Comparison of ENCODE assay signal across 6 cellular contexts in genomic region chr2:91446489-91446888, GRCh38.
DNase-seq lines count a peak whose midpoint lies in the region; ATAC-seq, FAIRE-seq and TF ChIP-seq lines count a peak whose summit lies in the region.
"Not testable (repeated sequence)": the region's sequence is repeated elsewhere in the genome, so short reads cannot be mapped to it uniquely, and the experiment has no call there.

No MANE protein-coding gene starts in this region.

- not testable (repeated sequence) for BruUV-seq in Caco-2 (replicated peaks; lab: Mats Ljungman, UMichigan); GM12878 (replicated peaks; lab: Mats Ljungman, UMichigan); K562 (replicated peaks; lab: Mats Ljungman, UMichigan); HepG2 (replicated peaks; lab: Mats Ljungman, UMichigan)

- SMC1A ChIA-PET in GM12878 (lab: Charles Lee; ENCODE audit: uncharacterized antibody, unreplicated experiment), result not testable (repeated sequence)

- not testable (repeated sequence) for H2AFZ ChIP-seq in GM12878 (ENCODE audit: control insufficient read depth, low read depth, low read length); K562 (ENCODE audit: low read depth, low read length); HepG2 (ENCODE audit: low read length)

- not testable (repeated sequence) for H3K9me3 ChIP-seq in Caco-2; HEK293 (ENCODE audit: control insufficient read depth, insufficient read depth, low read depth, low read length); GM12878 (replicated peaks; ENCODE audit: control insufficient read depth, insufficient read depth, low read length); K562 (replicated peaks; ENCODE audit: control insufficient read depth, insufficient read depth, low read depth, low read length); HepG2 (ENCODE audit: low read length)

- not testable (repeated sequence) for H4K20me1 ChIP-seq in GM12878 (ENCODE audit: control insufficient read depth, insufficient read depth); K562 (replicated peaks; ENCODE audit: control insufficient read depth, insufficient read depth, low read length); HepG2 (ENCODE audit: insufficient read depth, low read length)

- not testable (repeated sequence) for H3K36me3 ChIP-seq in Caco-2 (ENCODE audit: control insufficient read depth, insufficient read depth, low read length); HEK293 (ENCODE audit: control insufficient read depth in 2 of 2, insufficient read depth in 1 of 2, low read length in 2 of 2); GM12878 (ENCODE audit: control insufficient read depth in 2 of 2, insufficient read depth in 2 of 2, low read length in 1 of 2); K562 (ENCODE audit: control insufficient read depth, insufficient read depth, low read length); HepG2 (replicated peaks in 1 of 2; ENCODE audit: control insufficient read depth in 1 of 2, insufficient read depth in 2 of 2, low read length in 2 of 2)

- not testable (repeated sequence) for H3K4me1 ChIP-seq in Caco-2; HEK293 (ENCODE audit: control insufficient read depth, insufficient read depth, low read length); GM12878 (ENCODE audit: control insufficient read depth, insufficient read depth, low read length); HepG2 (ENCODE audit: insufficient read depth, low read length)
- H3K4me1 ChIP-seq in K562 (replicated peaks in 1 of 2; ENCODE audit: control insufficient read depth in 2 of 2, insufficient read depth in 2 of 2, low read length in 2 of 2), result peaks cover 0 to 14% of the 10 kb centered on the region in 2 experiments; a peak in 3 of 5 replicates

- H3K27ac ChIP-seq in HEK293 (ENCODE audit: extremely low read depth, low read depth, low read length); GM12878 (ENCODE audit: control insufficient read depth, insufficient read depth); K562 (ENCODE audit: extremely low read depth, low read depth, low read length); HepG2 (ENCODE audit: extremely low read length, insufficient read depth, low read length): not testable (repeated sequence)

- H3K27me3 ChIP-seq in Caco-2 (replicated peaks; ENCODE audit: control insufficient read depth, insufficient read depth, low read length); GM12878 (replicated peaks in 1 of 2; ENCODE audit: control insufficient read depth in 2 of 2, insufficient read depth in 2 of 2, low read length in 1 of 2); K562 (ENCODE audit: control insufficient read depth in 2 of 2, insufficient read depth in 2 of 2, low read length in 2 of 2): not testable (repeated sequence)
- H3K27me3 ChIP-seq in HepG2 (ENCODE audit: control insufficient read depth in 1 of 2, insufficient read depth in 2 of 2, low read length in 2 of 2), result peaks cover 6 to 21% of the 10 kb centered on the region in 2 experiments; a peak in 3 of 5 replicates

- peaks cover 11% of the 10 kb centered on the region for H3K9me3 Mint-ChIP-seq in Caco-2 (ENCODE audit: unreplicated experiment)
- H3K9me3 Mint-ChIP-seq in endothelial cell (ENCODE audit: unreplicated experiment), result not testable (repeated sequence)

- TF ChIP-seq EP300 in GM12878 (IDR thresholded peaks at IDR 0.05; ENCODE audit: borderline replicate concordance in 1 of 2, control insufficient read depth in 1 of 2, low read depth in 2 of 2, low read length in 2 of 2); K562 (IDR thresholded peaks at IDR 0.05; ENCODE audit: low read length); HepG2 (IDR thresholded peaks at IDR 0.05; ENCODE audit: low read depth in 2 of 2, low read length in 2 of 2); HepG2 (CRISPR knock-in tag; IDR thresholded peaks at IDR 0.05; ENCODE audit: borderline replicate concordance): not testable (repeated sequence)

- not testable (repeated sequence) for TF ChIP-seq POLR2A in GM12878 (IDR thresholded peaks at IDR 0.05; ENCODE audit: low read depth, low read length); K562 (conservative IDR thresholded peaks at IDR 0.05); HepG2 (IDR thresholded peaks at IDR 0.05; ENCODE audit: insufficient read depth in 1 of 2, low read depth in 2 of 2, low read length in 2 of 2)

- not testable (repeated sequence) for DNase-seq in Caco-2; GM12878 (ENCODE audit: low read depth, low spot score); K562 (ENCODE audit: extremely low read depth in 1 of 4, low spot score in 3 of 4); endothelial cell (ENCODE audit: low spot score); HepG2 (ENCODE audit: low spot score)

- H3K9me1 ChIP-seq in K562 (ENCODE audit: control insufficient read depth, insufficient read depth, low read length), result not testable (repeated sequence)

- TF ChIP-seq CTCF in Caco-2 (IDR thresholded peaks at IDR 0.05; ENCODE audit: insufficient read depth in 1 of 2, low read depth in 1 of 2, low read length in 1 of 2, severe bottlenecking in 1 of 2, unreplicated experiment in 1 of 2); HEK293 (tag by site-specific recombination; IDR thresholded peaks at IDR 0.05); GM12878 (IDR thresholded peaks at IDR 0.05 in 2 of 3, conservative IDR thresholded peaks at IDR 0.05 in 1 of 3; ENCODE audit: control insufficient read depth in 2 of 3, extremely low read depth in 1 of 3, insufficient read depth in 1 of 3, low read depth in 3 of 3, low read length in 3 of 3); K562 (IDR thresholded peaks at IDR 0.05 in 2 of 3, conservative IDR thresholded peaks at IDR 0.05 in 1 of 3; ENCODE audit: insufficient read depth in 2 of 3, low read depth in 1 of 3, low read length in 3 of 3); endothelial cell (IDR thresholded peaks at IDR 0.05; ENCODE audit: unreplicated experiment); HepG2 (CRISPR knock-in tag; IDR thresholded peaks at IDR 0.05): not testable (repeated sequence)

- not testable (repeated sequence) for H3K4me1 Mint-ChIP-seq in Caco-2 (ENCODE audit: low read depth, unreplicated experiment); endothelial cell (ENCODE audit: unreplicated experiment)

- POLR2A ChIA-PET in Caco-2 (lab: Charles Lee); HEK293 (lab: Yijun Ruan, JAX); GM12878 (lab: Charles Lee); K562 (lab: Yijun Ruan, JAX); HepG2 (lab: Yijun Ruan, JAX): not testable (repeated sequence)

- in situ Hi-C loops in GM12878 (cut with MboI); HepG2 (cut with HindIII; ENCODE audit: extremely low pct_ligation_motif_present, low pct_unique_long_range_greater_than_20kb): not testable (repeated sequence)
- in situ Hi-C loops in K562 (cut with MboI), result loop anchor here (25.0 kb wide), 1 partner anchor 1784 kb away; no protein-coding TSS in a partner anchor

- TF ChIP-seq RAD21 in GM12878 (IDR thresholded peaks at IDR 0.05; ENCODE audit: insufficient read depth, low read depth, low read length); K562 (CRISPR knock-in tag; conservative IDR thresholded peaks at IDR 0.05 in 1 of 2, IDR thresholded peaks at IDR 0.05 in 1 of 2); HepG2 (CRISPR knock-in tag; IDR thresholded peaks at IDR 0.05): not testable (repeated sequence)

- not testable (repeated sequence) for H3K9ac ChIP-seq in GM12878 (ENCODE audit: control insufficient read depth, insufficient read depth, low read length); K562 (ENCODE audit: insufficient read depth in 1 of 2, low read depth in 2 of 2, low read length in 2 of 2); HepG2 (ENCODE audit: insufficient read depth, low read depth, low read length)

- peaks cover 13% of the 10 kb centered on the region for H3K36me3 Mint-ChIP-seq in Caco-2 (ENCODE audit: insufficient read depth, unreplicated experiment)
- not testable (repeated sequence) for H3K36me3 Mint-ChIP-seq in endothelial cell (ENCODE audit: low read depth, unreplicated experiment)

- not testable (repeated sequence) for H3K4me3 Mint-ChIP-seq in Caco-2 (ENCODE audit: unreplicated experiment)
- peak overlapping the region; percentile 11 for H3K4me3 Mint-ChIP-seq in endothelial cell (ENCODE audit: unreplicated experiment)

- not testable (repeated sequence) for H3K4me3 ChIP-seq in Caco-2 (ENCODE audit: low read depth, low read length); HEK293 (ENCODE audit: low read depth, low read length); GM12878; K562; HepG2 (replicated peaks in 1 of 3; ENCODE audit: insufficient read depth in 1 of 3, low read depth in 2 of 3, low read length in 3 of 3)

- H3K79me2 ChIP-seq in GM12878 (ENCODE audit: control insufficient read depth, insufficient read depth, low read length); K562 (ENCODE audit: control insufficient read depth, insufficient read depth, low read length); HepG2 (ENCODE audit: insufficient read depth, low read length): not testable (repeated sequence)

- not testable (repeated sequence) for H3K4me2 ChIP-seq in GM12878 (ENCODE audit: control insufficient read depth, insufficient read depth); K562 (ENCODE audit: insufficient read depth, low read length); HepG2 (ENCODE audit: low read depth, low read length)

- FAIRE-seq in GM12878 (lab: Jason Lieb, UNC); K562 (lab: Jason Lieb, UNC); HepG2 (lab: Jason Lieb, UNC): not testable (repeated sequence)

- H3K27ac Mint-ChIP-seq in Caco-2 (ENCODE audit: unreplicated experiment) (peak overlapping the region; percentile 20), endothelial cell (ENCODE audit: unreplicated experiment) (peak overlapping the region; percentile 4)

- ATAC-seq in GM12878, K562, HepG2: not testable (repeated sequence)

- intact Hi-C loops in Caco-2 (cut with micrococcal nuclease; ENCODE audit: unreplicated experiment); GM12878 (cut with micrococcal nuclease; ENCODE audit: unreplicated experiment); K562 (cut with micrococcal nuclease); HepG2 (cut with micrococcal nuclease; ENCODE audit: unreplicated experiment): not testable (repeated sequence)

- RAD21 ChIA-PET in GM12878 (lab: Charles Lee; ENCODE audit: unreplicated experiment), result not testable (repeated sequence)

- CTCF ChIA-PET in Caco-2 (lab: Charles Lee); HEK293 (lab: Yijun Ruan, JAX); GM12878 (lab: Yijun Ruan, JAX); K562 (lab: Yijun Ruan, JAX; ENCODE audit: low intra/inter-chr PET ratio); HepG2 (lab: Yijun Ruan, JAX; ENCODE audit: low intra/inter-chr PET ratio, low total read pairs): not testable (repeated sequence)

- H3K27me3 Mint-ChIP-seq in Caco-2 (ENCODE audit: insufficient read depth, unreplicated experiment); endothelial cell (ENCODE audit: unreplicated experiment): not testable (repeated sequence)
